In genomic region chr20:21257192-21257591, GRCh38 we compare ENCODE assay signal across 29 cellular contexts.
"Had no signal": no experiment of that assay in that cellular context is flagged by ENCODE, and none has a peak within 500 bp of the region (broad histone marks: within the 10 kb centered on the region; RNA-seq: fewer than 3 reads in every experiment).

No MANE protein-coding gene starts in this region.

- H3K4me1 ChIP-seq: body of pancreas, esophagus muscularis mucosa, gastroesophageal sphincter, heart right ventricle had no signal

- DNase-seq: activated CD4-positive, alpha-beta memory T cell treated with anti-CD3 and anti-CD28 coated beads, Interleukin-2, amount 10 ng/mL, durations not matched to agents 7 days and 5 days; activated CD4-positive, alpha-beta T cell treated with anti-CD3 and anti-CD28 coated beads for 1 hour; activated CD4-positive, alpha-beta T cell treated with anti-CD3 and anti-CD28 coated beads for 4 hours; activated CD4-positive, alpha-beta T cell treated with anti-CD3 and anti-CD28 coated beads, Interleukin-2, amount 10 ng/mL, durations not matched to agents 7 days and 5 days; activated CD4-positive, alpha-beta T cell treated with anti-CD3 and anti-CD28 coated beads, Interleukin-2, amount 50 U/mL, for 4 hours; activated effector memory CD4-positive, alpha-beta T cell treated with Interleukin-2 at 50 U/mL for 16 hours; activated gamma-delta T cell treated with Interleukin-2 at 50 U/mL for 16 hours; activated naive CD4-positive, alpha-beta T cell treated with anti-CD3 and anti-CD28 coated beads, Interleukin-2, amount 50 U/mL, for 16 hours; activated naive CD4-positive, alpha-beta T cell treated with Interleukin-2 at 50 U/mL for 16 hours; activated T-cell treated with anti-CD3 and anti-CD28 coated beads, Interleukin-2, amount 50 U/mL, for 4 hours; amniotic stem cell; aorta; body of pancreas; caudate nucleus; cortex of kidney; dermis blood vessel endothelial cell; effector CD4-positive, alpha-beta T cell; effector memory CD8-positive, alpha-beta T cell; erythroblast; foreskin melanocyte; heart right ventricle; T-helper 2 cell had no signal

- H3K27me3 ChIP-seq: body of pancreas, esophagus muscularis mucosa, gastroesophageal sphincter, heart right ventricle had no signal

- H3K4me3 ChIP-seq: body of pancreas, esophagus muscularis mucosa, gastroesophageal sphincter, heart right ventricle had no signal

- H3K27ac ChIP-seq: body of pancreas, esophagus muscularis mucosa, gastroesophageal sphincter, heart right ventricle, VCaP had no signal

- ATAC-seq: activated T-cell treated with anti-CD3 and anti-CD28 coated beads, Interleukin-2, amount 50 U/mL, for 4 hours; activated T-helper 17 cell treated with anti-CD3 and anti-CD28 coated beads, Interleukin-2, amount 50 U/mL, for 72 hours; body of pancreas; effector memory CD8-positive, alpha-beta T cell; gastroesophageal sphincter; heart right ventricle; WTC11 had no signal

- H3K9me3 ChIP-seq: body of pancreas, esophagus muscularis mucosa, gastroesophageal sphincter, heart right ventricle had no signal

- H3K36me3 ChIP-seq: esophagus muscularis mucosa, gastroesophageal sphincter, heart right ventricle had no signal

- FAIRE-seq: colon, TTC549 had no signal
